ENCODE assay signal across 8 cellular contexts in the genomic region with DNA sequence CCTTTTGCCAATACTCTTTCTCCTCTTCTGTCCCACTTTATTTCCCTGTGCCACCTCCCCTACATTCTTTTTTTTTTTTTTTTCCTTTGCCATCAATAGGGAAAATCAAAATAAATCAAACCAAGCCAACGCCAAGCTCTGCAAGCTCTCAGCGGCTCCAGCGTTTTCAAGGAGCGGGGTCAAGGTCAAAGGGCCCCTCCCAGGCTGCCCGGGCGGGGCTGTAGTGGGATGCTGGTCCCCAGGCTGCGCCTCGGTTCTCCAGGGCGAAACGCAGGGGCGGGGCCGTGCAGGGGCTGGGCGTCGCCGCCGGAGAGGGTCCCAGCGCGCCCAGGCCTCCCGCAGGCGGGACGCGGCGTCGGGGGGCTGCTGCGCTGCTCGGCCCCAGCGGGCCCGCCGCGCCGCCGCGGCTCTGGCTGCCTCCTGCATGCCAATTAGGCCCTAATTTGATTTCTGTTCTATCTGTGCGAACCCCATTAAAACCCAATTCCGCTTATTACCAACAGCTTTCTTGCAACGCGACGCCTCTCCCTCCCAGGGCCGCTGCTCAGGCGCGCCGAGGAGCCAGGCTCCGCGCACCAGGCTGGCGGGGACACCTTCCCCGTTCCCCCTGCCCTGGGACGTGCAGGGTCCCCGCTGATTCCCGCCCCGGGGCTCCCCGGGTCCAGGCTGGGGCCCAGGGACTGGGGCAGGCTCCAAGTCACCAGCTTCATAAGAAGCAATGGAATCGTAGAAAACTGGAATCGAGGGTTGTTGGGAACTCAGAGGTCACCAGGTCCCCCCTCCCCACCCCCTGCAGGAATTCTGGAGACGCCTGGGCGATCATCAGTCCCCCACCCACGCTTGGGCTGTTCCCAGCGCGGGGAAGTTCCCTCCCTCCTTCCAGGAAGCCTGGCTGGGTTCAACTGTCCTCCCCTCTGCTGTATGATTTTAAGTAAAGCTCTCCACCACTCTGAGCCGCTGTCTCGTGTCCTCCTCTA. TPM values are rescaled to one million over a fixed set of nuclear protein-coding genes. Genes with fewer than 3 reads are reported as not detected.
DNase-seq lines count a peak whose midpoint lies in the region; ATAC-seq, FAIRE-seq and TF ChIP-seq lines count a peak whose summit lies in the region.

No MANE protein-coding gene starts in this region.

- POLR2A ChIA-PET in endothelial cell of umbilical vein (lab: Charles Lee): no interaction called here
- POLR2A ChIA-PET in naive thymus-derived CD8-positive, alpha-beta T cell (lab: Charles Lee): interaction anchor here (0.7 to 1.7 kb wide), 5 partner anchors 25 to 230 kb away, joined by 3 to 10 read pairs (median 3); partner anchors contain the start of gene MAP1LC3B2

- no peak for TF ChIP-seq POLR2A in Peyer's patch (IDR thresholded peaks at IDR 0.05)
- no peak for TF ChIP-seq POLR2A in endothelial cell of umbilical vein (IDR thresholded peaks at IDR 0.05; ENCODE audit: low read depth, low read length)
- TF ChIP-seq POLR2A in vagina (IDR thresholded peaks at IDR 0.05): no peak

- peaks cover 2 to 12% (median 6%) of the 10 kb centered on the region in 4 donors for H3K4me1 Mint-ChIP-seq in naive thymus-derived CD8-positive, alpha-beta T cell

- H3K9me3 ChIP-seq in Peyer's patch (no peaks in the 10 kb centered on the region), endothelial cell of umbilical vein (replicated peaks; ENCODE audit: control insufficient read depth, insufficient read depth, low read length) (no peaks in the 10 kb centered on the region), vagina (no peaks in the 10 kb centered on the region)

- H3K79me2 ChIP-seq in endothelial cell of umbilical vein (ENCODE audit: control insufficient read depth, insufficient read depth, low read length): no peaks in the 10 kb centered on the region

- H3K27me3 ChIP-seq in Peyer's patch (no peaks in the 10 kb centered on the region), endothelial cell of umbilical vein (ENCODE audit: control insufficient read depth in 2 of 2, insufficient read depth in 2 of 2, low read length in 2 of 2) (peaks cover 0 to 4% of the 10 kb centered on the region in 2 experiments), vagina (no peaks in the 10 kb centered on the region)

- no peaks in the 10 kb centered on the region for H4K20me1 ChIP-seq in endothelial cell of umbilical vein (replicated peaks; ENCODE audit: control insufficient read depth, extremely low read depth, insufficient read depth, low read length)

- no peak for TF ChIP-seq CTCF in GM13976 (IDR thresholded peaks at IDR 0.05; ENCODE audit: borderline replicate concordance, control extremely low read depth, extremely low read depth, insufficient read depth, missing control alignments)
- TF ChIP-seq CTCF in Peyer's patch (IDR thresholded peaks at IDR 0.05): no peak
- TF ChIP-seq CTCF in endothelial cell of umbilical vein (IDR thresholded peaks at IDR 0.05; ENCODE audit: extremely low read depth in 1 of 2, insufficient read depth in 1 of 2, low read depth in 1 of 2, low read length in 2 of 2): no peak
- TF ChIP-seq CTCF in vagina (IDR thresholded peaks at IDR 0.05): no peak

- H3K36me3 Mint-ChIP-seq in naive thymus-derived CD8-positive, alpha-beta T cell: no peaks in the 10 kb centered on the region

- peaks cover 0 to 6% (median 2%) of the 10 kb centered on the region in 5 donors for H3K27me3 Mint-ChIP-seq in naive thymus-derived CD8-positive, alpha-beta T cell

- H3K4me3 ChIP-seq in Peyer's patch (peak overlapping the region; percentile 13 to 53 (median 48)), endothelial cell of umbilical vein (replicated peaks in 1 of 3; ENCODE audit: insufficient read depth in 1 of 3, low read depth in 1 of 3, low read length in 3 of 3) (peak overlapping the region in 2 of 3 experiments; percentile 5 to 36), vagina (peak overlapping the region; percentile 43 to 59)

- dilution Hi-C loops in endothelial cell of umbilical vein (cut with MboI; ENCODE audit: extremely low pct_ligation_motif_present, low sequenced_read_pairs): no loop called here

- H3K4me1 ChIP-seq in Peyer's patch (peaks cover 0 to 13% (median 0%) of the 10 kb centered on the region in 4 donors), endothelial cell of umbilical vein (ENCODE audit: control insufficient read depth, extremely low read depth, insufficient read depth, low read length) (no peaks in the 10 kb centered on the region), vagina (peaks cover 15% of the 10 kb centered on the region)

- peak; percentile 59 to 97 for ATAC-seq in naive thymus-derived CD8-positive, alpha-beta T cell
- ATAC-seq in GM19351 (IDR thresholded peaks at IDR 0.05; ENCODE audit: unreplicated experiment) (no peak), HG03571 (IDR thresholded peaks at IDR 0.05; ENCODE audit: unreplicated experiment) (no peak), GM19035 (IDR thresholded peaks at IDR 0.05; ENCODE audit: unreplicated experiment) (no peak)

- H2AFZ ChIP-seq in endothelial cell of umbilical vein (ENCODE audit: low read depth, low read length): peak overlapping the region; percentile 80

- H3K9ac ChIP-seq in endothelial cell of umbilical vein (replicated peaks; ENCODE audit: extremely low read depth, insufficient read depth, low read length): no peak overlapping the region

- intact Hi-C loops in endothelial cell of umbilical vein (cut with micrococcal nuclease): loop anchor here (2.0 to 5.0 kb wide), 3 partner anchors 16 to 231 kb away; partner anchors contain the start of gene MED13L
- intact Hi-C loops in vagina (cut with DNase I): no loop called here

- no peaks in the 10 kb centered on the region for H3K9me1 ChIP-seq in endothelial cell of umbilical vein (replicated peaks; ENCODE audit: control insufficient read depth, extremely low read depth, insufficient read depth, low read length)

- CTCF ChIA-PET in endothelial cell of umbilical vein (lab: Charles Lee): interaction anchor here (0.5 to 1.2 kb wide), 4 partner anchors 25 to 670 kb away, joined by 3 read pairs; no protein-coding TSS in a partner anchor

- H3K4me3 Mint-ChIP-seq in naive thymus-derived CD8-positive, alpha-beta T cell: peak overlapping the region in 9 of 10 donors; percentile 62 to 79 (median 73)

- in situ Hi-C loops in GM13976 (cut with MboI; ENCODE audit: low sequenced_read_pairs, unreplicated experiment): no loop called here

- FAIRE-seq in endothelial cell of umbilical vein (lab: Jason Lieb, UNC): no peak

- H3K4me2 ChIP-seq in endothelial cell of umbilical vein (ENCODE audit: insufficient read depth, low read length): peak overlapping the region; percentile 65

- BruUV-seq in endothelial cell of umbilical vein (replicated peaks; lab: Mats Ljungman, UMichigan): no TSS peak

- no peak overlapping the region for H3K27ac Mint-ChIP-seq in naive thymus-derived CD8-positive, alpha-beta T cell

- peak; percentile 45 for DNase-seq in GM13976 (ENCODE audit: low spot score)
- peak; percentile 31 to 66 (median 60) for DNase-seq in Peyer's patch
- DNase-seq in endothelial cell of umbilical vein (ENCODE audit: low read depth, low spot score): no peak
- peak in 7 of 10 donors; percentile 4 to 67 (median 19) for DNase-seq in naive thymus-derived CD8-positive, alpha-beta T cell
- no peak for DNase-seq in vagina (ENCODE audit: extremely low spot score in 2 of 2)

- H3K27ac ChIP-seq in Peyer's patch: peak overlapping the region; percentile 11 to 77 (median 70)
- no peak overlapping the region for H3K27ac ChIP-seq in endothelial cell of umbilical vein (ENCODE audit: insufficient read depth, low read depth, low read length)
- H3K27ac ChIP-seq in vagina: peak overlapping the region; percentile 81

- no peaks in the 10 kb centered on the region for H3K9me3 Mint-ChIP-seq in naive thymus-derived CD8-positive, alpha-beta T cell

- H3K36me3 ChIP-seq in Peyer's patch (no peaks in the 10 kb centered on the region), endothelial cell of umbilical vein (ENCODE audit: control insufficient read depth in 2 of 2, extremely low read depth in 1 of 2, insufficient read depth in 2 of 2, low read length in 2 of 2) (no peaks in the 10 kb centered on the region), vagina (no peaks in the 10 kb centered on the region)

TF ChIP-seq in endothelial cell of umbilical vein, 7 proteins besides CTCF, POLR2A, EP300 and RAD21:
- TF ChIP-seq POLR2AphosphoS5 (IDR thresholded peaks at IDR 0.05; ENCODE audit: insufficient read depth, low read depth, low read length) (no peak), MYC (IDR thresholded peaks at IDR 0.05; ENCODE audit: low read depth, low read length) (no peak), JUN (IDR thresholded peaks at IDR 0.05; ENCODE audit: borderline replicate concordance, insufficient read depth, insufficient read length, low read depth) (no peak), EZH2 (IDR thresholded peaks at IDR 0.05; ENCODE audit: borderline replicate concordance, low read depth, low read length, severe bottlenecking) (no peak), GATA2 (IDR thresholded peaks at IDR 0.05; ENCODE audit: insufficient read depth, insufficient read length, low read depth, low read length) (no peak)
- TF ChIP-seq, protein P1, sequence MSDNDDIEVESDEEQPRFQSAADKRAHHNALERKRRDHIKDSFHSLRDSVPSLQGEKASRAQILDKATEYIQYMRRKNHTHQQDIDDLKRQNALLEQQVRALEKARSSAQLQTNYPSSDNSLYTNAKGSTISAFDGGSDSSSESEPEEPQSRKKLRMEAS (IDR thresholded peaks at IDR 0.05; ENCODE audit: insufficient read depth, insufficient read length): no peak

RNA-seq across cellular contexts. Expression of gene MAP1LC3B2, which starts 50.7 kb away (rescaled TPM):
- total RNA-seq in Peyer's patch (1 to 10 TPM in 1 of 4 donors, not detected in 3; 1.9 TPM), endothelial cell of umbilical vein (4.1 TPM in 1 of 2 replicates, not detected in the other), vagina (not detected)
- polyA plus RNA-seq in endothelial cell of umbilical vein: 0.32 and 0.49 TPM in 2 replicates
- polyA plus RNA-seq in endothelial cell of umbilical vein (2011; cell fraction: cytosol; rRNA removed): 0.82 and 1.1 TPM in 2 replicates
- polyA plus RNA-seq in endothelial cell of umbilical vein (2011; cell fraction: nucleus; rRNA removed): 0.50 and 1.1 TPM in 2 replicates
- polyA plus RNA-seq in endothelial cell of umbilical vein (2012): 11.5 and 15.5 TPM in 2 replicates
- polyA minus RNA-seq in endothelial cell of umbilical vein: 1.2 TPM in 1 of 2 replicates, not detected in the other
- polyA minus RNA-seq in endothelial cell of umbilical vein (2011; cell fraction: cytosol; rRNA and poly(A)+ RNA removed): not detected
- polyA minus RNA-seq in endothelial cell of umbilical vein (2011; cell fraction: nucleus; rRNA and poly(A)+ RNA removed): not detected in 2 replicates
- 1 to 10 TPM; 1.1 to 1.6 TPM for total RNA-seq in naive thymus-derived CD8-positive, alpha-beta T cell
- 10 to 100 TPM in 1 of 3 donors, 1 to 10 TPM in 2; 5.4 to 10.3 (median 7.7) TPM for polyA plus RNA-seq in naive thymus-derived CD8-positive, alpha-beta T cell

Comparison
In these comparisons a context has a peak if more than half of its experiments do, and no peak if none do; other contexts are left out.
1. DNase-seq: peak in GM13976 (single experiment), Peyer's patch (3 of 3) and naive thymus-derived CD8-positive, alpha-beta T cell (7 of 10); none in endothelial cell of umbilical vein (single experiment) and vagina (0 of 2).
2. ATAC-seq: peak in naive thymus-derived CD8-positive, alpha-beta T cell (2 of 2); none in GM19351 (single experiment), HG03571 (single experiment) and GM19035 (single experiment).
3. Peak in every context shown above with its lines, with median percentiles within 50 percentile points of each other: H3K4me3 ChIP-seq.